1 cellular context compared by ENCODE assay signal in genomic region chr1:2571348-2571747, GRCh38.
A peak's percentile ranks its signal among the peaks of the same experiment; 100 is the strongest.
TF ChIP-seq lines count a peak whose summit lies in the region.

No MANE protein-coding gene starts in this region.

TF ChIP-seq in HepG2, 621 proteins besides CTCF, POLR2A, EP300 and RAD21 (continued from another document and continues in another):
- no peak for TF ChIP-seq MEIS2 (CRISPR knock-in tag; IDR thresholded peaks at IDR 0.05)
- no peak for TF ChIP-seq MAF1 (CRISPR knock-in tag; IDR thresholded peaks at IDR 0.05; ENCODE audit: borderline replicate concordance)
- no peak for TF ChIP-seq CBX5 (CRISPR knock-in tag; IDR thresholded peaks at IDR 0.05; ENCODE audit: borderline replicate concordance)
- no peak for TF ChIP-seq PAWR (CRISPR knock-in tag; IDR thresholded peaks at IDR 0.05; ENCODE audit: borderline replicate concordance)
- no peak for TF ChIP-seq GATA4 (IDR thresholded peaks at IDR 0.05; ENCODE audit: borderline replicate concordance, low read depth)
- no peak for TF ChIP-seq TCF7L2 (IDR thresholded peaks at IDR 0.05; ENCODE audit: low read depth, low read length)
- peak; percentile 56; the same call in 1 of the 2 replicates for TF ChIP-seq ZNF747 (CRISPR knock-in tag; IDR thresholded peaks at IDR 0.05; ENCODE audit: borderline replicate concordance)
- TF ChIP-seq ZNF629 (CRISPR knock-in tag; conservative IDR thresholded peaks at IDR 0.05): no peak
- TF ChIP-seq ELF3 (CRISPR knock-in tag; IDR thresholded peaks at IDR 0.05): 0 out of 2 replicates have a peak, but pooled peaks have one; percentile 33
- TF ChIP-seq SOX5 (CRISPR knock-in tag; IDR thresholded peaks at IDR 0.05; ENCODE audit: borderline replicate concordance): peak; percentile 69
- TF ChIP-seq SMARCE1 (IDR thresholded peaks at IDR 0.05; ENCODE audit: borderline replicate concordance): no peak
- TF ChIP-seq ZNF350 (CRISPR knock-in tag; IDR thresholded peaks at IDR 0.05; ENCODE audit: borderline replicate concordance, low read depth): 0 out of 2 replicates have a peak, but pooled peaks have one; percentile 31
- TF ChIP-seq ZBTB46 (CRISPR knock-in tag; IDR thresholded peaks at IDR 0.05; ENCODE audit: borderline replicate concordance): no peak
- no peak for TF ChIP-seq NFIB (CRISPR knock-in tag; IDR thresholded peaks at IDR 0.05; ENCODE audit: borderline replicate concordance)
- peak; percentile 94 for TF ChIP-seq ZMYM2 (CRISPR knock-in tag; IDR thresholded peaks at IDR 0.05)
- TF ChIP-seq ZNF367 (CRISPR knock-in tag; IDR thresholded peaks at IDR 0.05; ENCODE audit: borderline replicate concordance): no peak
- TF ChIP-seq SYNCRIP (IDR thresholded peaks at IDR 0.05; ENCODE audit: insufficient read depth, low read depth, low read length): no peak
- no peak for TF ChIP-seq TOPORS (CRISPR knock-in tag; IDR thresholded peaks at IDR 0.05)
- no peak for TF ChIP-seq SMC3 (IDR thresholded peaks at IDR 0.05; ENCODE audit: low read length)
- TF ChIP-seq GTF2F1 (IDR thresholded peaks at IDR 0.05; ENCODE audit: low read length): no peak
- no peak for TF ChIP-seq ZNF691 (CRISPR knock-in tag; IDR thresholded peaks at IDR 0.05; ENCODE audit: borderline replicate concordance, low read depth)
- TF ChIP-seq DBP (CRISPR knock-in tag; IDR thresholded peaks at IDR 0.05; ENCODE audit: not compliant biosample characterization): no peak
- TF ChIP-seq SRF (IDR thresholded peaks at IDR 0.05; ENCODE audit: low read depth, low read length): no peak
- TF ChIP-seq HDAC2 (CRISPR knock-in tag; IDR thresholded peaks at IDR 0.05): peak; percentile 71
- TF ChIP-seq FOXK1 (CRISPR knock-in tag; IDR thresholded peaks at IDR 0.05; ENCODE audit: borderline replicate concordance, low read depth): no peak
- TF ChIP-seq AHDC1 (CRISPR knock-in tag; IDR thresholded peaks at IDR 0.05; ENCODE audit: borderline replicate concordance): peak; percentile 61; the same call in 1 of the 2 replicates
- no peak for TF ChIP-seq HNRNPH1 (optimal IDR thresholded peaks at IDR 0.05; ENCODE audit: low read depth, low read length)
- peak; percentile 37; the same call in 1 of the 2 replicates for TF ChIP-seq GFI1 (CRISPR knock-in tag; IDR thresholded peaks at IDR 0.05; ENCODE audit: borderline replicate concordance)
- TF ChIP-seq PBX3 (CRISPR knock-in tag; IDR thresholded peaks at IDR 0.05; ENCODE audit: borderline replicate concordance): no peak
- TF ChIP-seq SETDB1 (CRISPR knock-in tag; IDR thresholded peaks at IDR 0.05; ENCODE audit: borderline replicate concordance): no peak
- TF ChIP-seq ZNF292 (CRISPR knock-in tag; IDR thresholded peaks at IDR 0.05; ENCODE audit: borderline replicate concordance, low read depth): no peak
- TF ChIP-seq ZNF549 (CRISPR knock-in tag; IDR thresholded peaks at IDR 0.05): no peak
- TF ChIP-seq MTA3 (CRISPR knock-in tag; IDR thresholded peaks at IDR 0.05): no peak
- no peak for TF ChIP-seq ZNF225 (CRISPR knock-in tag; IDR thresholded peaks at IDR 0.05)
- TF ChIP-seq ZSCAN20 (CRISPR knock-in tag; IDR thresholded peaks at IDR 0.05; ENCODE audit: borderline replicate concordance): 0 out of 2 replicates have a peak, but pooled peaks have one; percentile 21
- no peak for TF ChIP-seq ZNF124 (CRISPR knock-in tag; IDR thresholded peaks at IDR 0.05)
- no peak for TF ChIP-seq SSRP1 (CRISPR knock-in tag; IDR thresholded peaks at IDR 0.05)
- TF ChIP-seq ETV6 (CRISPR knock-in tag; conservative IDR thresholded peaks at IDR 0.05): no peak
- TF ChIP-seq ZNF597 (CRISPR knock-in tag; IDR thresholded peaks at IDR 0.05): no peak
- TF ChIP-seq NCOA1 (CRISPR knock-in tag; IDR thresholded peaks at IDR 0.05): no peak
- peak; percentile 54; the same call in 1 of the 2 replicates for TF ChIP-seq NR2C2 (CRISPR knock-in tag; IDR thresholded peaks at IDR 0.05; ENCODE audit: borderline replicate concordance)
- no peak for TF ChIP-seq PCBP1 (IDR thresholded peaks at IDR 0.05; ENCODE audit: borderline replicate concordance, low read depth, low read length)
- TF ChIP-seq MAFK (conservative IDR thresholded peaks at IDR 0.05 in 1 of 2, IDR thresholded peaks at IDR 0.05 in 1 of 2; ENCODE audit: low read length in 2 of 2): no peak
- TF ChIP-seq SMAD1 (CRISPR knock-in tag; IDR thresholded peaks at IDR 0.05; ENCODE audit: borderline replicate concordance, low read depth): no peak
- TF ChIP-seq RFXANK (CRISPR knock-in tag; IDR thresholded peaks at IDR 0.05): no peak
- 0 out of 2 replicates have a peak, but pooled peaks have one; percentile 32 for TF ChIP-seq ZNF772 (CRISPR knock-in tag; IDR thresholded peaks at IDR 0.05)
- no peak for TF ChIP-seq SMARCC2 (IDR thresholded peaks at IDR 0.05)
- TF ChIP-seq YEATS2 (CRISPR knock-in tag; IDR thresholded peaks at IDR 0.05; ENCODE audit: borderline replicate concordance): no peak
- TF ChIP-seq ZNF557 (CRISPR knock-in tag; IDR thresholded peaks at IDR 0.05): no peak
- TF ChIP-seq ZNF317 (CRISPR knock-in tag; IDR thresholded peaks at IDR 0.05): no peak
- no peak for TF ChIP-seq ZNF512 (CRISPR knock-in tag; IDR thresholded peaks at IDR 0.05)
- no peak for TF ChIP-seq E2F2 (CRISPR knock-in tag; IDR thresholded peaks at IDR 0.05; ENCODE audit: borderline replicate concordance)
- no peak for TF ChIP-seq ZNF704 (CRISPR knock-in tag; IDR thresholded peaks at IDR 0.05; ENCODE audit: borderline replicate concordance)
